8 cellular contexts compared by ENCODE assay signal in genomic region chr11:8017894-8018741, GRCh38. TPM values are rescaled to one million over a fixed set of nuclear protein-coding genes. Genes with fewer than 3 reads are reported as not detected.
A peak's percentile ranks its signal among the peaks of the same experiment; 100 is the strongest.
DNase-seq lines count a peak whose midpoint lies in the region; ATAC-seq and TF ChIP-seq lines count a peak whose summit lies in the region.

No MANE protein-coding gene starts in this region.

- intact Hi-C loops in activated naive CD4-positive, alpha-beta T cell treated with anti-CD3 and anti-CD28 coated beads for 36 hours (cut with micrococcal nuclease), result loop anchor here (2.0 kb wide), 1 partner anchor 31 kb away; the partner anchor contains the start of gene EIF3F
- intact Hi-C loops in vagina (cut with DNase I), result loop anchor here (5.0 kb wide), 1 partner anchor 69 kb away; no protein-coding TSS in a partner anchor

- TF ChIP-seq POLR2A in vagina (IDR thresholded peaks at IDR 0.05), result no peak

- ATAC-seq in HG03469 (IDR thresholded peaks at IDR 0.05; ENCODE audit: unreplicated experiment), result no peak

- no peak overlapping the region for H3K27ac Mint-ChIP-seq in activated naive CD4-positive, alpha-beta T cell treated with anti-CD3 and anti-CD28 coated beads for 36 hours
- no peak overlapping the region for H3K27ac Mint-ChIP-seq in mesothelial cell of epicardium

- H3K36me3 ChIP-seq in vagina, result no peaks in the 10 kb centered on the region

- H3K4me3 Mint-ChIP-seq in activated naive CD4-positive, alpha-beta T cell treated with anti-CD3 and anti-CD28 coated beads for 36 hours, result peak overlapping the region; percentile 48
- H3K4me3 Mint-ChIP-seq in mesothelial cell of epicardium, result peak overlapping the region; percentile 65

- no peak for DNase-seq in activated naive CD4-positive, alpha-beta T cell treated with anti-CD3 and anti-CD28 coated beads for 36 hours
- DNase-seq in activated naive CD4-positive, alpha-beta T cell treated with Interleukin-2 at 50 U/mL for 16 hours, result no peak
- DNase-seq in coronary artery (ENCODE audit: low spot score) (peak; percentile 57), mesothelial cell of epicardium (ENCODE audit: low spot score in 2 of 2, unreplicated experiment in 2 of 2) (peak in 1 of 2 experiments; percentile 33), vagina (ENCODE audit: extremely low spot score in 2 of 2) (peak; percentile 49 to 79), GM20000 (ENCODE audit: low spot score) (no peak), OCI-M1 (lab: John Stamatoyannopoulos, UW) (no peak)

- H3K4me3 ChIP-seq in coronary artery (peak overlapping the region; percentile 83), vagina (peak overlapping the region; percentile 70 to 77)

- H3K27ac ChIP-seq in coronary artery, result peak overlapping the region; percentile 61 to 78
- H3K27ac ChIP-seq in vagina, result peak overlapping the region; percentile 97

- CTCF ChIA-PET in activated naive CD4-positive, alpha-beta T cell treated with anti-CD3 and anti-CD28 coated beads for 36 hours (lab: Charles Lee), result interaction anchor here (0.6 to 4.3 kb wide), 4 partner anchors 11 to 134 kb away, joined by 4 to 28 read pairs (median 5); no protein-coding TSS in a partner anchor

- H3K4me1 Mint-ChIP-seq in activated naive CD4-positive, alpha-beta T cell treated with anti-CD3 and anti-CD28 coated beads for 36 hours (ENCODE audit: low read depth), result peaks cover 12% of the 10 kb centered on the region
- H3K4me1 Mint-ChIP-seq in mesothelial cell of epicardium, result peaks cover 13% of the 10 kb centered on the region

- H3K27me3 Mint-ChIP-seq in activated naive CD4-positive, alpha-beta T cell treated with anti-CD3 and anti-CD28 coated beads for 36 hours (ENCODE audit: low read depth), result peaks cover 42% of the 10 kb centered on the region
- H3K27me3 Mint-ChIP-seq in mesothelial cell of epicardium (ENCODE audit: low read depth), result peaks cover 76% of the 10 kb centered on the region

- no peaks in the 10 kb centered on the region for H3K27me3 ChIP-seq in vagina

- H3K36me3 Mint-ChIP-seq in activated naive CD4-positive, alpha-beta T cell treated with anti-CD3 and anti-CD28 coated beads for 36 hours (ENCODE audit: low read depth), result no peaks in the 10 kb centered on the region
- no peaks in the 10 kb centered on the region for H3K36me3 Mint-ChIP-seq in mesothelial cell of epicardium

- no peaks in the 10 kb centered on the region for H3K9me3 Mint-ChIP-seq in activated naive CD4-positive, alpha-beta T cell treated with anti-CD3 and anti-CD28 coated beads for 36 hours
- H3K9me3 Mint-ChIP-seq in mesothelial cell of epicardium, result no peaks in the 10 kb centered on the region

- H3K9me3 ChIP-seq in vagina, result no peaks in the 10 kb centered on the region

- peaks cover 26% of the 10 kb centered on the region for H3K4me1 ChIP-seq in vagina

- TF ChIP-seq CTCF in coronary artery (IDR thresholded peaks at IDR 0.05), result no peak
- TF ChIP-seq CTCF in mesothelial cell of epicardium (IDR thresholded peaks at IDR 0.05; ENCODE audit: unreplicated experiment), result no peak
- TF ChIP-seq CTCF in vagina (IDR thresholded peaks at IDR 0.05), result no peak
- TF ChIP-seq CTCF in GM20000 (IDR thresholded peaks at IDR 0.05; ENCODE audit: extremely low read depth, missing control alignments), result no peak

RNA-seq across cellular contexts. Expression of gene EIF3F, which starts 31.0 kb away (rescaled TPM):
- 100 to 1,000 TPM; 365 to 380 TPM for total RNA-seq in activated naive CD4-positive, alpha-beta T cell treated with anti-CD3 and anti-CD28 coated beads for 36 hours
- total RNA-seq in mesothelial cell of epicardium (357 to 369 TPM (median 366 TPM) in 3 replicates), vagina (336 TPM)

RNA-seq across cellular contexts. Expression of gene NLRP10, which starts 52.9 kb away (rescaled TPM):
- total RNA-seq in activated naive CD4-positive, alpha-beta T cell treated with anti-CD3 and anti-CD28 coated beads for 36 hours, result not detected
- not detected in 3 replicates for total RNA-seq in mesothelial cell of epicardium
- not detected for total RNA-seq in vagina

Comparison
In these comparisons a context has a peak if more than half of its experiments do, and no peak if none do; other contexts are left out.
1. DNase-seq: peak in coronary artery (single experiment) and vagina (2 of 2); none in activated naive CD4-positive, alpha-beta T cell treated with anti-CD3 and anti-CD28 coated beads for 36 hours (single experiment), activated naive CD4-positive, alpha-beta T cell treated with Interleukin-2 at 50 U/mL for 16 hours (single experiment), GM20000 (single experiment) and OCI-M1 (single experiment).